In genomic region chr17:73770115-73770848, GRCh38 we compare ENCODE assay signal across 1 cellular context.
TF ChIP-seq lines count a peak whose summit lies in the region.

No MANE protein-coding gene starts in this region.

TF ChIP-seq in HepG2, 621 proteins besides CTCF, POLR2A, EP300 and RAD21 (continued from another document):
- TF ChIP-seq BCLAF1 (IDR thresholded peaks at IDR 0.05) (no peak), MTA1 (CRISPR knock-in tag; IDR thresholded peaks at IDR 0.05; ENCODE audit: borderline replicate concordance) (no peak), KDM3A (CRISPR knock-in tag; IDR thresholded peaks at IDR 0.05; ENCODE audit: low read depth) (no peak), MEF2D (CRISPR knock-in tag; IDR thresholded peaks at IDR 0.05) (0 out of 2 replicates have a peak, but pooled peaks have one; percentile 25), SAP130 (CRISPR knock-in tag; IDR thresholded peaks at IDR 0.05; ENCODE audit: low read depth) (no peak), ZNF235 (CRISPR knock-in tag; IDR thresholded peaks at IDR 0.05; ENCODE audit: borderline replicate concordance) (no peak), GTF2F1 (IDR thresholded peaks at IDR 0.05; ENCODE audit: low read length) (no peak), SIN3A (IDR thresholded peaks at IDR 0.05; ENCODE audit: borderline replicate concordance, low read depth, low read length) (no peak)
